Comparison of ENCODE assay signal across 8 cellular contexts in the genomic region with DNA sequence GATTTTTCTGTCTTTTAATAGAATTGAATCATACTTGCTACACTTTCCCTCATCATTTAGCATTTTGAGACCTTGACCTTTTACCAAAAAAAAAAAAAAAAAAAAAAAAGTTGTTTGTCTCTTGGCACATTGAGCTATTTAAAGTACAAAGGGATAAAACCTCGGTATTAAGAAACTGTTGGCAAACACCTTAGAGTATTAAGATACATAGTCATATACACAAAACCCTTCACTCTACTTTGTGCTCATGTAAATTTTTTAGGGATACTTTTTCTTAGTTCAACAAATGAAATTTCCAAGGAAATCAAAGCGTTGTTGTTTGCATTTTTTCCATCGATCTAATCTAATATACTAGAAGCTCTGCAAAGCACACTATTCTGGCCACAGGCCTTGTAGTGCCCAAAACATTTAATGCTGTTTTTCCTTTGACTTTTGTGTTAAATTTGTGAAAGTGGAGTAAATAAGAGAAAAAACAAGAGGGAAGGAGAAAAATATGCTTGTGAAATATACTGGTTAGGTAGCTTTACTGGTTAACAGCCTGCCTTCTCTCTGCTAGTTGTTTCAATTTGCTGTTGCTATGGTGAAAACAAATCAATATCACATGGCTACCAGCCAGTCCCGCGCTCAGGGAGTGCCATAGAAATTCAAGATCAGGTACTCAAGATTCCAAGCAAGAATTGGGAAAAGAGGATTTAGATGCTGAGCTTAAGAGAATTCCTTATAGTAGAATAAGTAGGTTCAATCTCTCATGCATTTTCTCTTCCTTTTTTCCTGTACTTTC. TPM values are rescaled to one million over a fixed set of nuclear protein-coding genes. Genes with fewer than 3 reads are reported as not detected.
DNase-seq lines count a peak whose midpoint lies in the region; TF ChIP-seq lines count a peak whose summit lies in the region.

No MANE protein-coding gene starts in this region.

- H3K4me3 Mint-ChIP-seq in T-helper 1 cell treated with Interleukin-12 subunit alpha and Interleukin-12 subunit beta and Interleukin-4 antibody, amounts not matched to agents 30 μg/mL and 1 μg/mL, for 36 hours = peak overlapping the region; percentile 49
- H3K4me3 Mint-ChIP-seq in endodermal cell (no peak overlapping the region), nephron progenitor cell (peak overlapping the region; percentile 92)

- no peaks in the 10 kb centered on the region for H3K27me3 ChIP-seq in BJ (ENCODE audit: control insufficient read depth, insufficient read depth, low read length)
- peaks cover 93% of the 10 kb centered on the region for H3K27me3 ChIP-seq in endodermal cell (ENCODE audit: control insufficient read depth, insufficient read depth, low read length, poor library complexity, severe bottlenecking)

- H3K9me3 ChIP-seq in endodermal cell (ENCODE audit: control insufficient read depth, low read length) = no peaks in the 10 kb centered on the region

- no peak for TF ChIP-seq CTCF in BJ (IDR thresholded peaks at IDR 0.05; ENCODE audit: insufficient read depth, low read depth, low read length)
- no peak for TF ChIP-seq CTCF in HFF-Myc (IDR thresholded peaks at IDR 0.05; ENCODE audit: low read depth, low read length, missing control alignments)
- TF ChIP-seq CTCF in endodermal cell (conservative IDR thresholded peaks at IDR 0.05) = no peak
- no peak for TF ChIP-seq CTCF in nephron progenitor cell (IDR thresholded peaks at IDR 0.05)

- H3K9ac ChIP-seq in endodermal cell (ENCODE audit: extremely low read depth, low read length, poor library complexity, severe bottlenecking) = no peak overlapping the region

- peaks cover 10% of the 10 kb centered on the region for H3K36me3 Mint-ChIP-seq in T-helper 1 cell treated with Interleukin-12 subunit alpha and Interleukin-12 subunit beta and Interleukin-4 antibody, amounts not matched to agents 30 μg/mL and 1 μg/mL, for 36 hours (ENCODE audit: low read depth)
- no peaks in the 10 kb centered on the region for H3K36me3 Mint-ChIP-seq in endodermal cell (ENCODE audit: low read depth)
- peaks cover 16% of the 10 kb centered on the region for H3K36me3 Mint-ChIP-seq in nephron progenitor cell (ENCODE audit: low read depth)

- CTCF ChIA-PET in BJ (lab: Yijun Ruan, JAX) = interaction anchor here (0.8 to 4.3 kb wide), 12 partner anchors 11 to 196 kb away, joined by 3 to 32 read pairs (median 4); no protein-coding TSS in a partner anchor

- H3K4me3 ChIP-seq in BJ (ENCODE audit: low read depth, low read length) = peak overlapping the region; percentile 76
- H3K4me3 ChIP-seq in HFF-Myc (replicated peaks; ENCODE audit: low read depth, low read length) = peak overlapping the region; percentile 65
- peak overlapping the region; percentile 73 for H3K4me3 ChIP-seq in endodermal cell (ENCODE audit: low read length)

- H3K27ac Mint-ChIP-seq in T-helper 1 cell treated with Interleukin-12 subunit alpha and Interleukin-12 subunit beta and Interleukin-4 antibody, amounts not matched to agents 30 μg/mL and 1 μg/mL, for 36 hours = peak overlapping the region; percentile 63
- H3K27ac Mint-ChIP-seq in endodermal cell (no peak overlapping the region), nephron progenitor cell (peak overlapping the region; percentile 91)

- no peak overlapping the region for H3K27ac ChIP-seq in endodermal cell (ENCODE audit: low read depth, low read length)

- POLR2A ChIA-PET in BJ (lab: Charles Lee) = interaction anchor here (0.6 to 1.6 kb wide), 5 partner anchors 25 to 135 kb away, joined by 4 to 10 read pairs (median 7); no protein-coding TSS in a partner anchor

- H3K4me1 ChIP-seq in endodermal cell (ENCODE audit: control insufficient read depth, insufficient read depth, low read length) = peaks cover 12% of the 10 kb centered on the region

- H3K36me3 ChIP-seq in BJ (ENCODE audit: control insufficient read depth, insufficient read depth, low read length) = no peaks in the 10 kb centered on the region
- no peaks in the 10 kb centered on the region for H3K36me3 ChIP-seq in endodermal cell (ENCODE audit: control insufficient read depth, insufficient read depth, low read length)

- H3K27me3 Mint-ChIP-seq in T-helper 1 cell treated with Interleukin-12 subunit alpha and Interleukin-12 subunit beta and Interleukin-4 antibody, amounts not matched to agents 30 μg/mL and 1 μg/mL, for 36 hours (ENCODE audit: low read depth) = peaks cover 9% of the 10 kb centered on the region
- H3K27me3 Mint-ChIP-seq in endodermal cell (ENCODE audit: insufficient read depth) = peaks cover 93% of the 10 kb centered on the region
- no peaks in the 10 kb centered on the region for H3K27me3 Mint-ChIP-seq in nephron progenitor cell (ENCODE audit: low read depth, poor library complexity)

- H3K9me3 Mint-ChIP-seq in T-helper 1 cell treated with Interleukin-12 subunit alpha and Interleukin-12 subunit beta and Interleukin-4 antibody, amounts not matched to agents 30 μg/mL and 1 μg/mL, for 36 hours = no peaks in the 10 kb centered on the region
- H3K9me3 Mint-ChIP-seq in endodermal cell (no peaks in the 10 kb centered on the region), nephron progenitor cell (peaks cover 2% of the 10 kb centered on the region)

- DNase-seq in BJ (ENCODE audit: low read depth) (no peak), HFF-Myc (ENCODE audit: extremely low read depth, low read depth) (no peak), endodermal cell (no peak), nephron progenitor cell (no peak), LoVo (ENCODE audit: low spot score) (no peak), MV-4-11 (lab: John Stamatoyannopoulos, UW) (no peak), cerebellum (ENCODE audit: low spot score) (no peak)

- H3K4me1 Mint-ChIP-seq in T-helper 1 cell treated with Interleukin-12 subunit alpha and Interleukin-12 subunit beta and Interleukin-4 antibody, amounts not matched to agents 30 μg/mL and 1 μg/mL, for 36 hours (ENCODE audit: low read depth) = peaks cover 44% of the 10 kb centered on the region
- H3K4me1 Mint-ChIP-seq in endodermal cell = peaks cover 34% of the 10 kb centered on the region
- H3K4me1 Mint-ChIP-seq in nephron progenitor cell = peaks cover 52% of the 10 kb centered on the region

- 60% methylated on average over 5 of the region's 5 CpGs; no CpG with 5 or more reads in 1 of the 2 experiments for WGBS in endodermal cell (ENCODE audit: insufficient coverage in 1 of 2, insufficient read length in 1 of 2), 2 experiments

RNA-seq across cellular contexts. Expression of gene MBNL2, which starts 2.6 kb away (rescaled TPM):
- polyA plus RNA-seq in BJ (2011; rRNA removed) = 27.4 and 45.5 TPM in 2 replicates
- polyA minus RNA-seq in BJ (2011; rRNA and poly(A)+ RNA removed) = 58.4 and 94.0 TPM in 2 replicates
- 1 to 10 TPM; 1.7 to 3.3 TPM for total RNA-seq in endodermal cell
- polyA plus RNA-seq in endodermal cell (2013, experiment 1 of 2) = 22.0 TPM
- polyA plus RNA-seq in endodermal cell (2013, experiment 2 of 2) = 22.7 TPM
- total RNA-seq in cerebellum = 34.3 TPM
